ENCODE assay signal across 20 cellular contexts in genomic region chr1:236639686-236640085, GRCh38. TPM values are rescaled to one million over a fixed set of nuclear protein-coding genes. Genes with fewer than 3 reads are reported as not detected.
"Had no signal": no experiment of that assay in that cellular context is flagged by ENCODE, and none has a peak within 500 bp of the region (broad histone marks: within the 10 kb centered on the region; RNA-seq: fewer than 3 reads in every experiment).

No MANE protein-coding gene starts in this region.

- DNase-seq: activated CD4-positive, alpha-beta memory T cell treated with anti-CD3 and anti-CD28 coated beads, Interleukin-2, amount 10 ng/mL, durations not matched to agents 7 days and 5 days; activated CD4-positive, alpha-beta T cell treated with anti-CD3 and anti-CD28 coated beads for 4 hours; activated effector memory CD4-positive, alpha-beta T cell treated with Interleukin-2 at 50 U/mL for 16 hours; activated T-cell treated with anti-CD3 and anti-CD28 coated beads, Interleukin-2, amount 50 U/mL, for 4 hours; caudate nucleus; erythroblast; islet precursor cell; left lung; nephron progenitor cell; occipital lobe; stimulated activated CD4-positive, alpha-beta T cell treated with anti-CD3 and anti-CD28 coated beads, Interleukin-1b, Interleukin-23, amount 100 ng/mL, for 48 hours; stimulated activated naive CD8-positive, alpha-beta T cell treated with anti-CD3 and anti-CD28 coated beads, Interleukin-15, amount 100 ng/mL, for 72 hours; testis; upper lobe of left lung had no signal

- H3K9me3 Mint-ChIP-seq: activated CD4-positive, alpha-beta memory T cell treated with anti-CD3 and anti-CD28 coated beads, Interleukin-2, amount 10 ng/mL, durations not matched to agents 7 days and 5 days; activated naive CD4-positive, alpha-beta T cell treated with anti-CD3 and anti-CD28 coated beads, Interleukin-2, amount 50 U/mL, for 72 hours; activated T-cell treated with anti-CD3 and anti-CD28 coated beads, Interleukin-2, amount 50 U/mL, for 4 hours; nephron progenitor cell; stimulated activated naive CD8-positive, alpha-beta T cell treated with anti-CD3 and anti-CD28 coated beads, Interleukin-15, amount 100 ng/mL, for 72 hours; WTC11 had no signal

- H3K4me3 ChIP-seq: gastroesophageal sphincter, hepatocyte, left lung, prostate gland, testis, upper lobe of left lung had no signal

- H3K4me1 ChIP-seq: left lung, prostate gland, testis, upper lobe of left lung had no signal

- H3K27me3 Mint-ChIP-seq: activated CD4-positive, alpha-beta memory T cell treated with anti-CD3 and anti-CD28 coated beads, Interleukin-2, amount 10 ng/mL, durations not matched to agents 7 days and 5 days had no signal

- H3K27ac ChIP-seq: gastroesophageal sphincter, hepatocyte, left lung, prostate gland, testis, upper lobe of left lung had no signal

- H3K27me3 ChIP-seq: gastroesophageal sphincter, hepatocyte, testis, upper lobe of left lung had no signal

- ATAC-seq: activated naive CD4-positive, alpha-beta T cell treated with anti-CD3 and anti-CD28 coated beads, Interleukin-2, amount 50 U/mL, for 72 hours; activated T-cell treated with anti-CD3 and anti-CD28 coated beads, Interleukin-2, amount 50 U/mL, for 4 hours; gastroesophageal sphincter; left lung; sciatic nerve; stimulated activated naive CD8-positive, alpha-beta T cell treated with anti-CD3 and anti-CD28 coated beads, Interleukin-15, amount 100 ng/mL, for 72 hours; WTC11 had no signal

- H3K9me3 ChIP-seq: gastroesophageal sphincter, left lung, prostate gland, testis, upper lobe of left lung had no signal

- H3K27ac Mint-ChIP-seq: activated CD4-positive, alpha-beta memory T cell treated with anti-CD3 and anti-CD28 coated beads, Interleukin-2, amount 10 ng/mL, durations not matched to agents 7 days and 5 days; nephron progenitor cell; stimulated activated naive CD8-positive, alpha-beta T cell treated with anti-CD3 and anti-CD28 coated beads, Interleukin-15, amount 100 ng/mL, for 72 hours; WTC11 had no signal

- H3K4me3 Mint-ChIP-seq: activated CD4-positive, alpha-beta memory T cell treated with anti-CD3 and anti-CD28 coated beads, Interleukin-2, amount 10 ng/mL, durations not matched to agents 7 days and 5 days; activated T-cell treated with anti-CD3 and anti-CD28 coated beads, Interleukin-2, amount 50 U/mL, for 4 hours; nephron progenitor cell; stimulated activated naive CD8-positive, alpha-beta T cell treated with anti-CD3 and anti-CD28 coated beads, Interleukin-15, amount 100 ng/mL, for 72 hours; WTC11 had no signal

- H3K36me3 Mint-ChIP-seq: activated naive CD4-positive, alpha-beta T cell treated with anti-CD3 and anti-CD28 coated beads, Interleukin-2, amount 50 U/mL, for 72 hours; WTC11 had no signal

- H3K4me1 Mint-ChIP-seq: activated CD4-positive, alpha-beta memory T cell treated with anti-CD3 and anti-CD28 coated beads, Interleukin-2, amount 10 ng/mL, durations not matched to agents 7 days and 5 days; nephron progenitor cell; stimulated activated naive CD8-positive, alpha-beta T cell treated with anti-CD3 and anti-CD28 coated beads, Interleukin-15, amount 100 ng/mL, for 72 hours; WTC11 had no signal

- H3K36me3 ChIP-seq: gastroesophageal sphincter, left lung, prostate gland, upper lobe of left lung had no signal

RNA-seq across cellular contexts. Expression of gene ACTN2, which starts 46.6 kb away (rescaled TPM):
- total RNA-seq: activated CD4-positive, alpha-beta memory T cell treated with anti-CD3 and anti-CD28 coated beads, Interleukin-2, amount 10 ng/mL, durations not matched to agents 7 days and 5 days had no signal
